Comparison of ENCODE assay signal across 8 cellular contexts in the genomic region with DNA sequence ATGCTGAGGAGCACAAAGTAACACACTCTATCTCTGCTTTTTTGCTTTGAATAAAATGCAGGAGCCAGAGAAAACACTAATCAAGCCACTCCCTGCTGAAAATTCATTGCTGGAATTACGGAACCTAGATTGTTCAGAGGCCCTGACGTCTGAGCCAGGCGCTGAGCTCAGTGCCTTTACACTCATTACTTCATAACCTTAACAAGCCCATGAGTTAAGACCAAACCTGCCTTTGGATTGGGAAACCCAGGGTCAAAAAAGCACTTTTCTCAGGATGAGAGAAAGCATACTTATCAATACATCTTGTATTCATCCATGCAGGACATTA. TPM values are rescaled to one million over a fixed set of nuclear protein-coding genes. Genes with fewer than 3 reads are reported as not detected.
A peak's percentile ranks its signal among the peaks of the same experiment; 100 is the strongest.
DNase-seq lines count a peak whose midpoint lies in the region; ATAC-seq and TF ChIP-seq lines count a peak whose summit lies in the region.

No MANE protein-coding gene starts in this region.

- H3K36me3 ChIP-seq in Caco-2 (ENCODE audit: control insufficient read depth, insufficient read depth, low read length) = no peaks in the 10 kb centered on the region
- no peaks in the 10 kb centered on the region for H3K36me3 ChIP-seq in HUES48 (ENCODE audit: control insufficient read depth, insufficient read depth, low read length)
- H3K36me3 ChIP-seq in adrenal gland (replicated peaks in 1 of 2) = no peaks in the 10 kb centered on the region

- peak overlapping the region; percentile 87 for H3K9ac ChIP-seq in HUES48 (ENCODE audit: low read depth, low read length)

- TF ChIP-seq CTCF in Caco-2 (IDR thresholded peaks at IDR 0.05; ENCODE audit: insufficient read depth in 1 of 2, low read depth in 1 of 2, low read length in 1 of 2, severe bottlenecking in 1 of 2, unreplicated experiment in 1 of 2) (no peak), adrenal gland (IDR thresholded peaks at IDR 0.05) (no peak)

- BruUV-seq in Caco-2 (replicated peaks; lab: Mats Ljungman, UMichigan) = no TSS peak

- H3K4me3 ChIP-seq in Caco-2 (ENCODE audit: low read depth, low read length) (peak overlapping the region; percentile 39), HUES48 (ENCODE audit: low read depth, low read length) (peak overlapping the region; percentile 80), adrenal gland (peak overlapping the region in 3 of 4 donors; percentile 7 to 98 (median 82)), iPS-18c (ENCODE audit: insufficient read depth, low read depth, low read length) (peak overlapping the region; percentile 96)

- WGBS in adrenal gland, 4 donors = 5 to 14% (median 6%) methylated on average over 3 of the region's 3 CpGs

- peak; percentile 7 for ATAC-seq in GM21360 (IDR thresholded peaks at IDR 0.05; ENCODE audit: unreplicated experiment)
- ATAC-seq in stimulated activated naive B cell treated with anti-CD40 and anti-IgM and Interleukin-4, amounts not matched to agents 10 μg/mL and 1 μg/mL and 100 μg/mL, for 72 hours (replicated peaks) = peak; percentile 8 to 18

- H3K27me3 Mint-ChIP-seq in Caco-2 (ENCODE audit: insufficient read depth, unreplicated experiment) = no peaks in the 10 kb centered on the region
- no peaks in the 10 kb centered on the region for H3K27me3 Mint-ChIP-seq in stimulated activated naive B cell treated with anti-CD40 and anti-IgM and Interleukin-4, amounts not matched to agents 10 μg/mL and 1 μg/mL and 100 μg/mL, for 72 hours

- H3K27me3 ChIP-seq in Caco-2 (replicated peaks; ENCODE audit: control insufficient read depth, insufficient read depth, low read length) = no peaks in the 10 kb centered on the region
- H3K27me3 ChIP-seq in HUES48 (ENCODE audit: control insufficient read depth, insufficient read depth, low read length) = no peaks in the 10 kb centered on the region
- H3K27me3 ChIP-seq in adrenal gland = no peaks in the 10 kb centered on the region

- CTCF ChIA-PET in Caco-2 (lab: Charles Lee) = no interaction called here

- H3K4me1 ChIP-seq in Caco-2 = peaks cover 14% of the 10 kb centered on the region; the same call in 1 of the 2 replicates
- peaks cover 45% of the 10 kb centered on the region for H3K4me1 ChIP-seq in HUES48 (ENCODE audit: control insufficient read depth, insufficient read depth, low read length)
- peaks cover 10 to 21% of the 10 kb centered on the region in 2 donors for H3K4me1 ChIP-seq in adrenal gland (replicated peaks in 1 of 2)

- H3K9me3 Mint-ChIP-seq in Caco-2 (ENCODE audit: unreplicated experiment) = no peaks in the 10 kb centered on the region
- H3K9me3 Mint-ChIP-seq in stimulated activated naive B cell treated with anti-CD40 and anti-IgM and Interleukin-4, amounts not matched to agents 10 μg/mL and 1 μg/mL and 100 μg/mL, for 72 hours = peaks cover 0 to 4% of the 10 kb centered on the region in 2 donors

- intact Hi-C loops in Caco-2 (cut with micrococcal nuclease; ENCODE audit: unreplicated experiment) = loop anchor here (2.0 kb wide), 2 partner anchors 14 to 38 kb away; no protein-coding TSS in a partner anchor
- intact Hi-C loops in adrenal gland (cut with DNase I) = loop anchor here in 1 of 2 donors (5.0 kb wide), 1 partner anchor 90 kb away; no protein-coding TSS in a partner anchor

- H3K36me3 Mint-ChIP-seq in Caco-2 (ENCODE audit: insufficient read depth, unreplicated experiment) = peaks cover 10% of the 10 kb centered on the region
- peaks cover 4 to 12% of the 10 kb centered on the region in 2 donors for H3K36me3 Mint-ChIP-seq in stimulated activated naive B cell treated with anti-CD40 and anti-IgM and Interleukin-4, amounts not matched to agents 10 μg/mL and 1 μg/mL and 100 μg/mL, for 72 hours

- no peaks in the 10 kb centered on the region for H3K4me1 Mint-ChIP-seq in Caco-2 (ENCODE audit: low read depth, unreplicated experiment)
- peaks cover 29 to 61% of the 10 kb centered on the region in 2 donors for H3K4me1 Mint-ChIP-seq in stimulated activated naive B cell treated with anti-CD40 and anti-IgM and Interleukin-4, amounts not matched to agents 10 μg/mL and 1 μg/mL and 100 μg/mL, for 72 hours

- peak overlapping the region; percentile 89 for H3K4me3 Mint-ChIP-seq in Caco-2 (ENCODE audit: unreplicated experiment)
- peak overlapping the region; percentile 95 to 96 for H3K4me3 Mint-ChIP-seq in stimulated activated naive B cell treated with anti-CD40 and anti-IgM and Interleukin-4, amounts not matched to agents 10 μg/mL and 1 μg/mL and 100 μg/mL, for 72 hours

- peak overlapping the region; percentile 96 for H3K27ac Mint-ChIP-seq in Caco-2 (ENCODE audit: unreplicated experiment)
- H3K27ac Mint-ChIP-seq in stimulated activated naive B cell treated with anti-CD40 and anti-IgM and Interleukin-4, amounts not matched to agents 10 μg/mL and 1 μg/mL and 100 μg/mL, for 72 hours = peak overlapping the region; percentile 99

- TF ChIP-seq POLR2A in adrenal gland (IDR thresholded peaks at IDR 0.05) = no peak

- H3K27ac ChIP-seq in HUES48 (ENCODE audit: low read depth, low read length) = peak overlapping the region; percentile 98
- H3K27ac ChIP-seq in adrenal gland = peak overlapping the region; percentile 32 to 97 (median 96)

- H3K9me3 ChIP-seq in Caco-2 (no peaks in the 10 kb centered on the region), HUES48 (ENCODE audit: control insufficient read depth, insufficient read depth, low read length) (no peaks in the 10 kb centered on the region), adrenal gland (replicated peaks in 1 of 3) (no peaks in the 10 kb centered on the region), iPS-18c (ENCODE audit: control insufficient read depth, insufficient read depth, low read length) (no peaks in the 10 kb centered on the region)

- no peak for DNase-seq in Caco-2
- peak in 5 of 7 donors; percentile 29 to 69 (median 39) for DNase-seq in adrenal gland
- DNase-seq in stimulated activated naive B cell treated with anti-CD40 and anti-IgM and Interleukin-4, amounts not matched to agents 10 μg/mL and 1 μg/mL and 100 μg/mL, for 72 hours = no peak
- DNase-seq in retina = no peak
- no peak for DNase-seq in SW480 (ENCODE audit: low spot score)

- POLR2A ChIA-PET in Caco-2 (lab: Charles Lee) = interaction anchor here (1.3 kb wide), 2 partner anchors 10 to 15 kb away, joined by 4 to 13 read pairs; no protein-coding TSS in a partner anchor

RNA-seq across cellular contexts. Expression of a gene that starts 0.8 kb away (rescaled TPM):
- total RNA-seq in Caco-2 (2022) (22.7 and 26.6 TPM in 2 replicates), adrenal gland (10 to 100 TPM in 4 of 8 donors, 1 to 10 TPM in 4; 3.6 to 29.6 (median 14.5) TPM)
- polyA plus RNA-seq in adrenal gland = 10 to 100 TPM; 19.2 to 25.6 (median 25.3) TPM

Comparison
In these comparisons a context has a peak if more than half of its experiments do, and no peak if none do; other contexts are left out.
1. DNase-seq: peak in adrenal gland (5 of 7); none in Caco-2 (0 of 2), stimulated activated naive B cell treated with anti-CD40 and anti-IgM and Interleukin-4, amounts not matched to agents 10 μg/mL and 1 μg/mL and 100 μg/mL, for 72 hours (single experiment), retina (single experiment) and SW480 (single experiment).
2. H3K4me3 ChIP-seq: peak in every context shown above with its lines; median percentile 96 in iPS-18c; 82 in adrenal gland; 80 in HUES48; 39 in Caco-2.